In genomic region chr4:178781779-178782178, GRCh38 we compare ENCODE assay signal across 28 cellular contexts.
"Had no signal": no experiment of that assay in that cellular context is flagged by ENCODE, and none has a peak within 500 bp of the region (broad histone marks: within the 10 kb centered on the region; RNA-seq: fewer than 3 reads in every experiment).

No MANE protein-coding gene starts in this region.

- H3K36me3 ChIP-seq: stomach, suprapubic skin, thoracic aorta, thyroid gland, tibial artery, tibial nerve, transverse colon, upper lobe of left lung, upper lobe of right lung, uterus, vagina had no signal

- H3K4me1 Mint-ChIP-seq: stimulated activated effector memory CD8-positive, alpha-beta T cell treated with anti-CD3 and anti-CD28 coated beads, Interleukin-12 subunit alpha, Interleukin-12 subunit beta, amount 100 ng/mL, for 72 hours; stimulated activated memory B cell treated with anti-CD40 and anti-IgM and Interleukin-4, amounts not matched to agents 10 μg/mL and 1 μg/mL and 100 μg/mL, for 72 hours; stimulated activated naive B cell treated with anti-CD40 and anti-IgM and Interleukin-4, amounts not matched to agents 10 μg/mL and 1 μg/mL and 100 μg/mL, for 72 hours; stimulated activated naive CD8-positive, alpha-beta T cell treated with anti-CD3 and anti-CD28 coated beads, Interleukin-15, amount 100 ng/mL, for 72 hours had no signal

- H3K27me3 Mint-ChIP-seq: stimulated activated memory B cell treated with anti-CD40 and anti-IgM and Interleukin-4, amounts not matched to agents 10 μg/mL and 1 μg/mL and 100 μg/mL, for 72 hours; stimulated activated naive B cell treated with anti-CD40 and anti-IgM and Interleukin-4, amounts not matched to agents 10 μg/mL and 1 μg/mL and 100 μg/mL, for 72 hours; stimulated activated naive CD8-positive, alpha-beta T cell treated with anti-CD3 and anti-CD28 coated beads, Interleukin-15, amount 100 ng/mL, for 72 hours; stimulated activated naive CD8-positive, alpha-beta T cell treated with anti-CD3 and anti-CD28 coated beads, Interleukin-15, Interleukin-2, amounts not matched to agents 100 ng/mL and 50 ng/mL, for 24 hours; type B pancreatic cell had no signal

- H3K36me3 Mint-ChIP-seq: stimulated activated effector memory CD8-positive, alpha-beta T cell treated with anti-CD3 and anti-CD28 coated beads, Interleukin-12 subunit alpha, Interleukin-12 subunit beta, amount 100 ng/mL, for 72 hours; stimulated activated memory B cell treated with anti-CD40 and anti-IgM and Interleukin-4, amounts not matched to agents 10 μg/mL and 1 μg/mL and 100 μg/mL, for 72 hours; stimulated activated naive B cell treated with anti-CD40 and anti-IgM and Interleukin-4, amounts not matched to agents 10 μg/mL and 1 μg/mL and 100 μg/mL, for 72 hours; type B pancreatic cell had no signal

- DNase-seq: stimulated activated CD4-positive, alpha-beta T cell treated with anti-CD3 and anti-CD28 coated beads, Interleukin-2, amount 100 ng/mL, for 48 hours; stimulated activated CD4-positive, alpha-beta T cell treated with anti-CD3 and anti-CD28 coated beads, Interleukin-4, amount 100 ng/mL, for 1 hour; stimulated activated CD4-positive, alpha-beta T cell treated with anti-CD3 and anti-CD28 coated beads, Interleukin-4, amount 100 ng/mL, for 24 hours; stimulated activated CD4-positive, alpha-beta T cell treated with anti-CD3 and anti-CD28 coated beads, Interleukin-4, amount 100 ng/mL, for 4 hours; stimulated activated CD8-positive, alpha-beta memory T cell treated with anti-CD3 and anti-CD28 coated beads, Interleukin-4, amount 100 ng/mL, for 48 hours; stimulated activated naive B cell treated with anti-CD40 and anti-IgM and Interleukin-4, amounts not matched to agents 10 μg/mL and 1 μg/mL and 100 μg/mL, for 72 hours; stimulated activated naive CD4-positive, alpha-beta T cell; stimulated activated naive CD4-positive, alpha-beta T cell treated with Interleukin-2 at 50 U/mL for 16 hours; stimulated activated naive CD8-positive, alpha-beta T cell treated with anti-CD3 and anti-CD28 coated beads, Interleukin-15, amount 100 ng/mL, for 72 hours; stimulated activated naive CD8-positive, alpha-beta T cell treated with anti-CD3 and anti-CD28 coated beads, Interleukin-15, Interleukin-2, amounts not matched to agents 100 U/mL and 50 U/mL, for 24 hours; stomach; substantia nigra; testis; thyroid gland; tibial artery; transverse colon; trophoblast cell; upper lobe of left lung; upper lobe of right lung; uterus had no signal

- H3K4me3 ChIP-seq: stomach, suprapubic skin, testis, thoracic aorta, thyroid gland, tibial artery, tibial nerve, transverse colon, upper lobe of left lung, upper lobe of right lung, uterus, vagina had no signal

- H3K4me3 Mint-ChIP-seq: stimulated activated effector memory CD8-positive, alpha-beta T cell treated with anti-CD3 and anti-CD28 coated beads, Interleukin-12 subunit alpha, Interleukin-12 subunit beta, amount 100 ng/mL, for 72 hours; stimulated activated memory B cell treated with anti-CD40 and anti-IgM and Interleukin-4, amounts not matched to agents 10 μg/mL and 1 μg/mL and 100 μg/mL, for 72 hours; stimulated activated naive B cell treated with anti-CD40 and anti-IgM and Interleukin-4, amounts not matched to agents 10 μg/mL and 1 μg/mL and 100 μg/mL, for 72 hours; stimulated activated naive CD8-positive, alpha-beta T cell treated with anti-CD3 and anti-CD28 coated beads, Interleukin-15, amount 100 ng/mL, for 72 hours; stimulated activated naive CD8-positive, alpha-beta T cell treated with anti-CD3 and anti-CD28 coated beads, Interleukin-15, Interleukin-2, amounts not matched to agents 100 ng/mL and 50 ng/mL, for 24 hours; type B pancreatic cell had no signal

- H3K9me3 ChIP-seq: stomach, suprapubic skin, testis, thoracic aorta, thyroid gland, tibial artery, tibial nerve, transverse colon, upper lobe of left lung, upper lobe of right lung, uterus, vagina had no signal

- H3K4me1 ChIP-seq: stomach, suprapubic skin, testis, thyroid gland, tibial artery, tibial nerve, transverse colon, upper lobe of left lung, upper lobe of right lung, uterus, vagina had no signal

- ATAC-seq: stimulated activated effector memory CD8-positive, alpha-beta T cell treated with anti-CD3 and anti-CD28 coated beads, Interleukin-12 subunit alpha, Interleukin-12 subunit beta, amount 100 ng/mL, for 72 hours; stimulated activated memory B cell treated with anti-CD40 and anti-IgM and Interleukin-4, amounts not matched to agents 10 μg/mL and 1 μg/mL and 100 μg/mL, for 72 hours; stimulated activated naive B cell treated with anti-CD40 and anti-IgM and Interleukin-4, amounts not matched to agents 10 μg/mL and 1 μg/mL and 100 μg/mL, for 72 hours; stimulated activated naive CD8-positive, alpha-beta T cell treated with anti-CD3 and anti-CD28 coated beads, Interleukin-15, amount 100 ng/mL, for 72 hours; stimulated activated naive CD8-positive, alpha-beta T cell treated with anti-CD3 and anti-CD28 coated beads, Interleukin-15, Interleukin-2, amounts not matched to agents 100 U/mL and 50 U/mL, for 24 hours; upper lobe of right lung had no signal

- H3K27me3 ChIP-seq: stomach, suprapubic skin, testis, thyroid gland, tibial artery, tibial nerve, transverse colon, upper lobe of left lung, upper lobe of right lung, uterus, vagina had no signal

- H3K27ac ChIP-seq: stomach, suprapubic skin, testis, thoracic aorta, thyroid gland, tibial artery, tibial nerve, transverse colon, upper lobe of left lung, upper lobe of right lung, uterus, vagina had no signal

- H3K27ac Mint-ChIP-seq: stimulated activated effector memory CD8-positive, alpha-beta T cell treated with anti-CD3 and anti-CD28 coated beads, Interleukin-12 subunit alpha, Interleukin-12 subunit beta, amount 100 ng/mL, for 72 hours; stimulated activated memory B cell treated with anti-CD40 and anti-IgM and Interleukin-4, amounts not matched to agents 10 μg/mL and 1 μg/mL and 100 μg/mL, for 72 hours; stimulated activated naive B cell treated with anti-CD40 and anti-IgM and Interleukin-4, amounts not matched to agents 10 μg/mL and 1 μg/mL and 100 μg/mL, for 72 hours; stimulated activated naive CD8-positive, alpha-beta T cell treated with anti-CD3 and anti-CD28 coated beads, Interleukin-15, amount 100 ng/mL, for 72 hours; stimulated activated naive CD8-positive, alpha-beta T cell treated with anti-CD3 and anti-CD28 coated beads, Interleukin-15, Interleukin-2, amounts not matched to agents 100 ng/mL and 50 ng/mL, for 24 hours; type B pancreatic cell had no signal
